16 cellular contexts compared by ENCODE assay signal in genomic region chr1:240387036-240387435, GRCh38.
DNase-seq lines count a peak whose midpoint lies in the region; ATAC-seq, FAIRE-seq and TF ChIP-seq lines count a peak whose summit lies in the region.
"Had no signal": no experiment of that assay in that cellular context is flagged by ENCODE, and none has a peak within 500 bp of the region (broad histone marks: within the 10 kb centered on the region; RNA-seq: fewer than 3 reads in every experiment).

No MANE protein-coding gene starts in this region.

- DNase-seq in PC-3 (no peak), astrocyte (ENCODE audit: low read depth) (peak; percentile 53), osteoblast (ENCODE audit: insufficient read length, low spot score, missing footprints) (no peak), NCI-H510A treated with DMSO at 0.1 percent for 48 hours (lab: John Stamatoyannopoulos, UW) (no peak), activated gamma-delta T cell treated with Interleukin-2 at 50 U/mL for 16 hours (no peak), LoVo (ENCODE audit: low spot score) (no peak), caudate nucleus (lab: John Stamatoyannopoulos, UW) (no peak)
- DNase-seq: DMS 273 treated with DMSO at 0.1 percent for 48 hours, DND-41, KBM-7, NCI-H1694 treated with DMSO at 0.1 percent for 48 hours, NCI-H774, OCI-M1, RPMI8226, SIG-M5 had no signal

- H3K4me3 Mint-ChIP-seq in astrocyte (ENCODE audit: unreplicated experiment), result no peak overlapping the region
- H3K4me3 Mint-ChIP-seq: B cell had no signal

- H3K4me3 ChIP-seq in PC-3 (ENCODE audit: low read length) (no peak overlapping the region), astrocyte (ENCODE audit: insufficient read depth, low read depth, low read length) (no peak overlapping the region), osteoblast (ENCODE audit: insufficient read depth, low read length) (no peak overlapping the region)

- POLR2A ChIA-PET in PC-3 (lab: Charles Lee; ENCODE audit: unreplicated experiment), result no interaction called here

- peaks cover 5% of the 10 kb centered on the region for H3F3A ChIP-seq in PC-3 (ENCODE audit: low read length, unreplicated experiment)

- H3K9ac ChIP-seq in PC-3 (ENCODE audit: low read length), result no peak overlapping the region
- H3K9ac ChIP-seq in astrocyte (ENCODE audit: low read length), result peak overlapping the region; percentile 14

- TF ChIP-seq CTCF in PC-3 (conservative IDR thresholded peaks at IDR 0.05; ENCODE audit: low read depth, low read length) (no peak), astrocyte (IDR thresholded peaks at IDR 0.05; ENCODE audit: insufficient read depth, low read depth, low read length) (no peak), osteoblast (IDR thresholded peaks at IDR 0.05; ENCODE audit: extremely low read depth, low read depth, low read length) (no peak)

- no peaks in the 10 kb centered on the region for H3K36me3 Mint-ChIP-seq in astrocyte (ENCODE audit: low read depth, unreplicated experiment)

- no peaks in the 10 kb centered on the region for H3K27me3 Mint-ChIP-seq in astrocyte (ENCODE audit: low read depth, unreplicated experiment)
- H3K27me3 Mint-ChIP-seq: B cell had no signal

- H3K27me3 ChIP-seq in PC-3 (ENCODE audit: low read length) (no peaks in the 10 kb centered on the region), astrocyte (ENCODE audit: insufficient read depth, low read length) (no peaks in the 10 kb centered on the region), osteoblast (ENCODE audit: insufficient read depth, low read length) (no peaks in the 10 kb centered on the region)

- H3K9me3 Mint-ChIP-seq in astrocyte (ENCODE audit: unreplicated experiment), result peaks cover 3% of the 10 kb centered on the region

- no peak for ATAC-seq in PC-3

- peaks cover 18% of the 10 kb centered on the region for H3K4me1 Mint-ChIP-seq in astrocyte (ENCODE audit: low read depth, unreplicated experiment)
- H3K4me1 Mint-ChIP-seq: B cell had no signal

- H3K27ac ChIP-seq in PC-3 (ENCODE audit: low read length) (no peak overlapping the region), astrocyte (ENCODE audit: low read depth, low read length) (peak overlapping the region; percentile 63), osteoblast (ENCODE audit: low read depth, low read length) (peak overlapping the region; percentile 79), caudate nucleus (ENCODE audit: low read depth, low read length) (no peak overlapping the region)

- peak overlapping the region; percentile 57 for H2AFZ ChIP-seq in PC-3 (ENCODE audit: low read length)
- H2AFZ ChIP-seq in astrocyte (ENCODE audit: low read depth, low read length), result no peak overlapping the region
- no peak overlapping the region for H2AFZ ChIP-seq in osteoblast (ENCODE audit: low read length)

- CTCF ChIA-PET in PC-3 (lab: Charles Lee), result no interaction called here

- intact Hi-C loops in PC-3 (cut with micrococcal nuclease), result loop anchor here (5.0 kb wide), 1 partner anchor 40 kb away; no protein-coding TSS in a partner anchor

- H3K9me2 ChIP-seq in PC-3 (replicated peaks; ENCODE audit: low read length), result no peaks in the 10 kb centered on the region

- H3K4me1 ChIP-seq in PC-3 (ENCODE audit: insufficient read depth, low read length) (peaks cover 23% of the 10 kb centered on the region), astrocyte (ENCODE audit: insufficient read depth, low read length) (peaks cover 17% of the 10 kb centered on the region), osteoblast (ENCODE audit: insufficient read depth, low read length) (peaks cover 31% of the 10 kb centered on the region)

- no peak overlapping the region; the same call in 1 of the 2 replicates for H3K4me2 ChIP-seq in PC-3 (ENCODE audit: low read length)
- H3K4me2 ChIP-seq in astrocyte (ENCODE audit: low read length), result peak overlapping the region; percentile 69
- peak overlapping the region; percentile 6 for H3K4me2 ChIP-seq in osteoblast (ENCODE audit: insufficient read depth, low read length)

- no peaks in the 10 kb centered on the region for H3K9me3 ChIP-seq in PC-3 (ENCODE audit: low read length)
- H3K9me3 ChIP-seq in astrocyte (ENCODE audit: insufficient read depth, low read depth, low read length), result no peaks in the 10 kb centered on the region
- peaks cover 2% of the 10 kb centered on the region for H3K9me3 ChIP-seq in osteoblast (ENCODE audit: low read depth, low read length)

- H3K36me3 ChIP-seq in PC-3 (ENCODE audit: low read depth, low read length), result no peaks in the 10 kb centered on the region; the same call in 1 of the 2 replicates
- H3K36me3 ChIP-seq in astrocyte (ENCODE audit: insufficient read depth, low read length), result no peaks in the 10 kb centered on the region
- peaks cover 4% of the 10 kb centered on the region for H3K36me3 ChIP-seq in osteoblast (ENCODE audit: insufficient read depth, low read length)

- BruUV-seq in PC-3 (replicated peaks; lab: Mats Ljungman, UMichigan), result no TSS peak

- H3K79me2 ChIP-seq in PC-3 (ENCODE audit: low read length) (no peaks in the 10 kb centered on the region), astrocyte (ENCODE audit: insufficient read depth, low read length) (no peaks in the 10 kb centered on the region), osteoblast (ENCODE audit: insufficient read depth, low read length) (no peaks in the 10 kb centered on the region)

- H4K20me1 ChIP-seq in PC-3 (ENCODE audit: low read length) (no peaks in the 10 kb centered on the region), astrocyte (ENCODE audit: insufficient read depth, low read length) (no peaks in the 10 kb centered on the region), osteoblast (ENCODE audit: insufficient read depth, low read length) (no peaks in the 10 kb centered on the region)

- H3K27ac Mint-ChIP-seq in astrocyte (ENCODE audit: unreplicated experiment), result peak overlapping the region; percentile 90
- H3K27ac Mint-ChIP-seq: B cell had no signal

- peak; percentile 41 for FAIRE-seq in astrocyte (lab: Jason Lieb, UNC)

Comparison
In these comparisons a context has a peak if more than half of its experiments do, and no peak if none do; other contexts are left out.
1. H3K27ac ChIP-seq: peak in astrocyte (single experiment) and osteoblast (single experiment); none in PC-3 (single experiment) and caudate nucleus (single experiment).